Comparison of ENCODE assay signal across 8 cellular contexts in genomic region chr9:69324549-69325401, GRCh38. TPM values are rescaled to one million over a fixed set of nuclear protein-coding genes. Genes with fewer than 3 reads are reported as not detected.
A peak's percentile ranks its signal among the peaks of the same experiment; 100 is the strongest.
DNase-seq lines count a peak whose midpoint lies in the region; ATAC-seq and TF ChIP-seq lines count a peak whose summit lies in the region.

A gene with protein sequence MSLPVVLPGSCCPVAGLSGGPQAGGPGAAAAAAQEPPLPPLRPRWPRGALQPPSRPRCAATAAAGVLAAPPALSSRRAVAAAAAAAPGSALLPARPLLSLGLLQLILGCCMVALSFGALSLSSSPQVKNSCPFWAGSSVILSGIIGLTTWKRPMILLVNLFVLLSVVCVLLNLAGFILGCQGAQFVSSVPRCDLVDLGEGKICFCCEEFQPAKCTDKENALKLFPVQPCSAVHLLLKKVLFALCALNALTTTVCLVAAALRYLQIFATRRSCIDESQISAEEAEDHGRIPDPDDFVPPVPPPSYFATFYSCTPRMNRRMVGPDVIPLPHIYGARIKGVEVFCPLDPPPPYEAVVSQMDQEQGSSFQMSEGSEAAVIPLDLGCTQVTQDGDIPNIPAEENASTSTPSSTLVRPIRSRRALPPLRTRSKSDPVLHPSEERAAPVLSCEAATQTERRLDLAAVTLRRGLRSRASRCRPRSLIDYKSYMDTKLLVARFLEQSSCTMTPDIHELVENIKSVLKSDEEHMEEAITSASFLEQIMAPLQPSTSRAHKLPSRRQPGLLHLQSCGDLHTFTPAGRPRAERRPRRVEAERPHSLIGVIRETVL (plus strand): TSS chr9:69325215. CDS start chr9:69325310, 95 bp downstream.

- no peak for ATAC-seq in GM21526 (IDR thresholded peaks at IDR 0.05; ENCODE audit: low FRiP score, unreplicated experiment)
- no peak for ATAC-seq in HG02970 (IDR thresholded peaks at IDR 0.05; ENCODE audit: low FRiP score, unreplicated experiment)

- no peak within 1 kb of the TSS for H3K27ac Mint-ChIP-seq in neural crest cell (ENCODE audit: unreplicated experiment)

- DNase-seq in DMS79 treated with DMSO at 0.1 percent for 48 hours (lab: John Stamatoyannopoulos, UW): peak; percentile 18
- DNase-seq in DMS79 (lab: John Stamatoyannopoulos, UW): no peak
- peak; percentile 22 for DNase-seq in UCSD-AML1 (lab: John Stamatoyannopoulos, UW; ENCODE audit: unreplicated experiment)
- peak; percentile 9 for DNase-seq in germinal center (ENCODE audit: low spot score)
- DNase-seq in neural crest cell (ENCODE audit: low read depth, low spot score): peak; percentile 28

- peak within 1 kb of the TSS; percentile 86 for H3K4me3 Mint-ChIP-seq in neural crest cell

- no peaks in the 10 kb centered on the region for H3K36me3 Mint-ChIP-seq in neural crest cell (ENCODE audit: low read depth)

- no peak; the same call in 1 of the 2 replicates for TF ChIP-seq EP300 in Ishikawa (IDR thresholded peaks at IDR 0.05; ENCODE audit: borderline replicate concordance)

- no peaks in the 10 kb centered on the region for H3K9me3 Mint-ChIP-seq in neural crest cell

- H3K27me3 Mint-ChIP-seq in neural crest cell (ENCODE audit: low read depth): peaks cover 81% of the 10 kb centered on the region

- peaks cover 12% of the 10 kb centered on the region for H3K4me1 Mint-ChIP-seq in neural crest cell

- TF ChIP-seq RAD21 in Ishikawa (IDR thresholded peaks at IDR 0.05; ENCODE audit: low read depth): no peak

- TF ChIP-seq CTCF in neural crest cell (conservative IDR thresholded peaks at IDR 0.05): no peak

TF ChIP-seq in Ishikawa, 13 proteins besides CTCF, POLR2A, EP300 and RAD21:
- TF ChIP-seq TCF12 (IDR thresholded peaks at IDR 0.05; ENCODE audit: low read depth) (no peak; the same call in 1 of the 2 replicates), CEBPB (IDR thresholded peaks at IDR 0.05) (no peak), USF1 (IDR thresholded peaks at IDR 0.05) (peak; percentile 21; the same call in 1 of the 2 replicates), EGR1 (IDR thresholded peaks at IDR 0.05) (peak; percentile 60; the same call in 1 of the 2 replicates), CREB1 (IDR thresholded peaks at IDR 0.05; ENCODE audit: low read depth) (no peak), TAF1 (IDR thresholded peaks at IDR 0.05; ENCODE audit: low read depth) (no peak), FOXM1 (IDR thresholded peaks at IDR 0.05; ENCODE audit: borderline replicate concordance, low read depth) (no peak), REST (IDR thresholded peaks at IDR 0.05; ENCODE audit: low read depth) (no peak), NFIC (IDR thresholded peaks at IDR 0.05) (0 out of 2 replicates have a peak, but pooled peaks have one; percentile 5), TEAD4 (IDR thresholded peaks at IDR 0.05) (no peak), YY1 (IDR thresholded peaks at IDR 0.05; ENCODE audit: low read depth) (no peak), ZBTB7A (IDR thresholded peaks at IDR 0.05; ENCODE audit: low read depth) (no peak)
- TF ChIP-seq, protein P1, sequence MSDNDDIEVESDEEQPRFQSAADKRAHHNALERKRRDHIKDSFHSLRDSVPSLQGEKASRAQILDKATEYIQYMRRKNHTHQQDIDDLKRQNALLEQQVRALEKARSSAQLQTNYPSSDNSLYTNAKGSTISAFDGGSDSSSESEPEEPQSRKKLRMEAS (IDR thresholded peaks at IDR 0.05): peak; percentile 74

RNA-seq across cellular contexts. Expression of the gene that starts here (rescaled TPM):
- 0.36 and 0.44 TPM in 2 replicates for total RNA-seq in neural crest cell

Comparison
In these comparisons a context has a peak if more than half of its experiments do, and no peak if none do; other contexts are left out.
1. Peak in DNase-seq in neural crest cell; RNA of the gene not detected or under 1 TPM.